Comparison of ENCODE assay signal across 8 cellular contexts in the genomic region with DNA sequence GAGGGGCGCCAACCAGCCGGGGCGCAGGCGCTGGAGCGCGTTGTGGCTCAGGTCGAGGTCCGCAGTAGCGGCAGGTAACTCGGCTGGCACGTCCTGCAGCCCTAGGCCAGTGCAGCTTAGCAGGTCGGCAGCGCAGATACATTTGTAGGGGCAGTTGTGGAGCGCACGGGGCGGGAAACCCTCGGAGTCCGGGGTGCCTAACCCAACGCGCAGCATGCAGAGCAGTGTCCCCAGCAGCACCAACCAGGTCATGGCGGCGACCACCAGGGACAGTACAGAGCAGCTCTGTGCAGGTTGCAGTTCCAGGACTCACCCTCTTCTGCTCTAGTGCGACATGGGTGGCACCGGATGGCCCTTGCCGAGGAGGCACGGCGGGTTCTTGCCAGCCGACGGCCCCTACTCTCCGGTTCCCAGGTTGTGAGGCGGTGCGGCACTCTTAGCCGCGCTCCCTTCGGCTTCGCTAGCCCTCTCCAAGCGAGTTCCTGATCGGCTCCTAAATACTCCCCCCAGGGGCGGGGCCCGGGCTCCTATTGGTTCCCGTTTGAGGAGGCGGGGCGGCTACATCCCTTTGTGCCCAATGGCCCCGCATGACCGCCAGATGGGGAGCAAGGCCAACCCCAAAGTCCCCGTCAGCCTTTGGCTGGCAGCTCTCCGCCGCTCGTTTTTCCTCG. TPM values are rescaled to one million over a fixed set of nuclear protein-coding genes. Genes with fewer than 3 reads are reported as not detected.
A peak's percentile ranks its signal among the peaks of the same experiment; 100 is the strongest.
DNase-seq lines count a peak whose midpoint lies in the region; ATAC-seq, FAIRE-seq and TF ChIP-seq lines count a peak whose summit lies in the region.

A gene with protein sequence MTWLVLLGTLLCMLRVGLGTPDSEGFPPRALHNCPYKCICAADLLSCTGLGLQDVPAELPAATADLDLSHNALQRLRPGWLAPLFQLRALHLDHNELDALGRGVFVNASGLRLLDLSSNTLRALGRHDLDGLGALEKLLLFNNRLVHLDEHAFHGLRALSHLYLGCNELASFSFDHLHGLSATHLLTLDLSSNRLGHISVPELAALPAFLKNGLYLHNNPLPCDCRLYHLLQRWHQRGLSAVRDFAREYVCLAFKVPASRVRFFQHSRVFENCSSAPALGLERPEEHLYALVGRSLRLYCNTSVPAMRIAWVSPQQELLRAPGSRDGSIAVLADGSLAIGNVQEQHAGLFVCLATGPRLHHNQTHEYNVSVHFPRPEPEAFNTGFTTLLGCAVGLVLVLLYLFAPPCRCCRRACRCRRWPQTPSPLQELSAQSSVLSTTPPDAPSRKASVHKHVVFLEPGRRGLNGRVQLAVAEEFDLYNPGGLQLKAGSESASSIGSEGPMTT (minus strand): TSS at position 471 of the 671 bp plus-strand sequence. CDS start 219 bp downstream, at position 252.

- 0 to 2% (median 1%) methylated on average over 21 to 50 of the region's 50 CpGs for WGBS in stomach, 5 donors

- H3K36me3 ChIP-seq in neural progenitor cell (no peaks in the 10 kb centered on the region), stomach (peaks cover 9 to 53% (median 41%) of the 10 kb centered on the region in 4 donors)

- no peaks in the 10 kb centered on the region for H3K9me3 Mint-ChIP-seq in neural progenitor cell

- no peak within 1 kb of the TSS for H3K27ac ChIP-seq in neural progenitor cell
- H3K27ac ChIP-seq in stomach = peak within 1 kb of the TSS; percentile 60 to 79 (median 70)

- peaks cover 32% of the 10 kb centered on the region for H3F3A ChIP-seq in neural progenitor cell (ENCODE audit: low read depth)

- H3K4me3 Mint-ChIP-seq in neural progenitor cell = peak within 1 kb of the TSS; percentile 84

- in situ Hi-C loops in KBM-7 (cut with MboI; ENCODE audit: low pct_unique_long_range_greater_than_20kb, low sequenced_read_pairs) = no loop called here

- H3K9me3 ChIP-seq in neural progenitor cell (ENCODE audit: low read depth) (no peaks in the 10 kb centered on the region), stomach (no peaks in the 10 kb centered on the region)

- H3K36me3 Mint-ChIP-seq in neural progenitor cell = peaks cover 8% of the 10 kb centered on the region

- TF ChIP-seq CTCF in neural progenitor cell (IDR thresholded peaks at IDR 0.05) (peak; percentile 64), stomach (IDR thresholded peaks at IDR 0.05) (peak in 5 of 7 experiments; percentile 24 to 57 (median 49))

- peak; percentile 26 for FAIRE-seq in frontal cortex (lab: Jason Lieb, UNC)

- peak within 1 kb of the TSS; percentile 84 for H3K4me2 ChIP-seq in neural progenitor cell

- intact Hi-C loops in stomach (cut with DNase I; ENCODE audit: low total_unique reads) = loop anchor here (10.0 kb wide), 1 partner anchor 115 kb away; no protein-coding TSS in a partner anchor

- H3K4me1 ChIP-seq in neural progenitor cell = peaks cover 8% of the 10 kb centered on the region
- peaks cover 28 to 60% (median 51%) of the 10 kb centered on the region in 4 donors for H3K4me1 ChIP-seq in stomach

- peak within 1 kb of the TSS; percentile 63 for H3K4me3 ChIP-seq in neural progenitor cell
- H3K4me3 ChIP-seq in stomach = peak within 1 kb of the TSS; percentile 55 to 60 (median 58)

- H3K4me1 Mint-ChIP-seq in neural progenitor cell = peaks cover 20% of the 10 kb centered on the region

- ATAC-seq in GM21447 (IDR thresholded peaks at IDR 0.05; ENCODE audit: unreplicated experiment) = peak; percentile 53

- peaks cover 8% of the 10 kb centered on the region for H3K27me3 Mint-ChIP-seq in neural progenitor cell (ENCODE audit: insufficient read depth, low read depth)

- no peak within 1 kb of the TSS for H2AFZ ChIP-seq in neural progenitor cell (replicated peaks)

- no peak within 1 kb of the TSS for H3K27ac Mint-ChIP-seq in neural progenitor cell

- H3K27me3 ChIP-seq in neural progenitor cell = peaks cover 8% of the 10 kb centered on the region
- H3K27me3 ChIP-seq in stomach = no peaks in the 10 kb centered on the region

- no peak for TF ChIP-seq EP300 in stomach (IDR thresholded peaks at IDR 0.05)

- peak; percentile 97 for DNase-seq in D341Med (ENCODE audit: low spot score)
- DNase-seq in KBM-7 = peak; percentile 85
- peak; percentile 59 for DNase-seq in SHP77 treated with DMSO at 0.1 percent for 48 hours (lab: John Stamatoyannopoulos, UW)
- peak; percentile 71 to 85 (median 78) for DNase-seq in activated naive CD4-positive, alpha-beta T cell (lab: John Stamatoyannopoulos, UW)
- peak; percentile 97 to 99 for DNase-seq in frontal cortex (ENCODE audit: low spot score in 2 of 2)
- peak; percentile 97 for DNase-seq in neural progenitor cell (ENCODE audit: low spot score)
- peak; percentile 97 for DNase-seq in stomach

- H4K20me1 ChIP-seq in neural progenitor cell (ENCODE audit: low read depth) = no peaks in the 10 kb centered on the region

- H3K9ac ChIP-seq in neural progenitor cell = no peak within 1 kb of the TSS

- peak in 1 of 4 donors; percentile 51 for TF ChIP-seq POLR2A in stomach (IDR thresholded peaks at IDR 0.05)

- peaks cover 12% of the 10 kb centered on the region for H3K79me2 ChIP-seq in neural progenitor cell (ENCODE audit: low read depth)

RNA-seq across cellular contexts. Expression of the gene that starts here (rescaled TPM):
- total RNA-seq in frontal cortex (not detected), neural progenitor cell (ENCODE audit: low replicate concordance) (2.6 TPM in 1 of 2 replicates, not detected in the other), stomach (1 to 10 TPM in 1 of 5 donors, not detected in 4; 1.3 TPM)
- polyA plus RNA-seq in stomach = under 1 TPM; 0.19 to 0.83 (median 0.76) TPM

Comparison
In these comparisons a context has a peak if more than half of its experiments do, and no peak if none do; other contexts are left out.
1. Peak in DNase-seq in frontal cortex; RNA of the gene not detected or under 1 TPM.